In the genomic region with DNA sequence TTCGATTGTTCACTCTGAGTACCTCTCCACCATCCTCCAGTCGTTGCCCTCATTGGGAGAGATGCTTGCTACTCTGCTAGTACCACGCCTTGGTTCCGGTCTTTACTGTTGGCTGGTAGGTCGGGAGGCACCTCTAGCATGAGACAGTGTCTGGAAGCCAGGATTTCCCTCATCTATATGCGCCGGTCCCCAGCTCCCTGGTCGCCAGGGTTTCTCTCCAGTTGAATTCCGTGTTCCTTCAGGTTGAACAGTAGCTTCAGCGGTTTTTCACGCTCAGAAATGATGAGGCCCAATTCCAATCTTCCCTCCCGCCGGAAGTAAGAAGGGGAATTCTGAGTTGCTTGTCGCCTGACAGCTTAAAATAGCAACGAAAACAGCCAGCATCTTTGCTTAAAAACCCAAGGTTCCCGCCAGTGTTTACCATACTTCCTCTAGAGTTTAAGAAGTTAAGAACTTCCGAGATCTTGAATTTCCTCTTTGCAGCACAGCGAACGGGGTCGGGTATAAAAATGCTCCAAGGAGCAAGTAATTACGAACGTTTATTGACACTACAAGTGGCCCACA, we compare ENCODE assay signal across 1 cellular context.
TF ChIP-seq lines count a peak whose summit lies in the region.

No MANE protein-coding gene starts in this region.

TF ChIP-seq in GM12878, 131 proteins besides CTCF, POLR2A, EP300 and RAD21 (continued from another document and continues in another):
- TF ChIP-seq, protein P1, sequence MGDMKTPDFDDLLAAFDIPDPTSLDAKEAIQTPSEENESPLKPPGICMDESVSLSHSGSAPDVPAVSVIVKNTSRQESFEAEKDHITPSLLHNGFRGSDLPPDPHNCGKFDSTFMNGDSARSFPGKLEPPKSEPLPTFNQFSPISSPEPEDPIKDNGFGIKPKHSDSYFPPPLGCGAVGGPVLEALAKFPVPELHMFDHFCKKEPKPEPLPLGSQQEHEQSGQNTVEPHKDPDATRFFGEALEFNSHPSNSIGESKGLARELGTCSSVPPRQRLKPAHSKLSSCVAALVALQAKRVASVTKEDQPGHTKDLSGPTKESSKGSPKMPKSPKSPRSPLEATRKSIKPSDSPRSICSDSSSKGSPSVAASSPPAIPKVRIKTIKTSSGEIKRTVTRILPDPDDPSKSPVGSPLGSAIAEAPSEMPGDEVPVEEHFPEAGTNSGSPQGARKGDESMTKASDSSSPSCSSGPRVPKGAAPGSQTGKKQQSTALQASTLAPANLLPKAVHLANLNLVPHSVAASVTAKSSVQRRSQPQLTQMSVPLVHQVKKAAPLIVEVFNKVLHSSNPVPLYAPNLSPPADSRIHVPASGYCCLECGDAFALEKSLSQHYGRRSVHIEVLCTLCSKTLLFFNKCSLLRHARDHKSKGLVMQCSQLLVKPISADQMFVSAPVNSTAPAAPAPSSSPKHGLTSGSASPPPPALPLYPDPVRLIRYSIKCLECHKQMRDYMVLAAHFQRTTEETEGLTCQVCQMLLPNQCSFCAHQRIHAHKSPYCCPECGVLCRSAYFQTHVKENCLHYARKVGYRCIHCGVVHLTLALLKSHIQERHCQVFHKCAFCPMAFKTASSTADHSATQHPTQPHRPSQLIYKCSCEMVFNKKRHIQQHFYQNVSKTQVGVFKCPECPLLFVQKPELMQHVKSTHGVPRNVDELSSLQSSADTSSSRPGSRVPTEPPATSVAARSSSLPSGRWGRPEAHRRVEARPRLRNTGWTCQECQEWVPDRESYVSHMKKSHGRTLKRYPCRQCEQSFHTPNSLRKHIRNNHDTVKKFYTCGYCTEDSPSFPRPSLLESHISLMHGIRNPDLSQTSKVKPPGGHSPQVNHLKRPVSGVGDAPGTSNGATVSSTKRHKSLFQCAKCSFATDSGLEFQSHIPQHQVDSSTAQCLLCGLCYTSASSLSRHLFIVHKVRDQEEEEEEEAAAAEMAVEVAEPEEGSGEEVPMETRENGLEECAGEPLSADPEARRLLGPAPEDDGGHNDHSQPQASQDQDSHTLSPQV (IDR thresholded peaks at IDR 0.05) = no peak
- TF ChIP-seq CEBPB (IDR thresholded peaks at IDR 0.05; ENCODE audit: borderline replicate concordance in 1 of 2, low read depth in 2 of 2, low read length in 2 of 2) (no peak), TAF1 (IDR thresholded peaks at IDR 0.05; ENCODE audit: borderline replicate concordance, low read depth, low read length) (peak; percentile 44; the same call in 1 of the 2 replicates), RUNX3 (IDR thresholded peaks at IDR 0.05; ENCODE audit: low read length) (peak; percentile 38; the same call in 1 of the 2 replicates), BMI1 (IDR thresholded peaks at IDR 0.05; ENCODE audit: borderline replicate concordance) (no peak), TCF7 (IDR thresholded peaks at IDR 0.05; ENCODE audit: borderline replicate concordance) (no peak), PAX8 (IDR thresholded peaks at IDR 0.05) (no peak), JUNB (IDR thresholded peaks at IDR 0.05) (peak; percentile 10; the same call in 1 of the 2 replicates), ZNF207 (IDR thresholded peaks at IDR 0.05; ENCODE audit: borderline replicate concordance) (no peak), BRCA1 (IDR thresholded peaks at IDR 0.05; ENCODE audit: low read depth, low read length) (no peak), WRNIP1 (IDR thresholded peaks at IDR 0.05; ENCODE audit: borderline replicate concordance, low read depth, low read length) (peak; percentile 52; the same call in 1 of the 2 replicates), RELA (IDR thresholded peaks at IDR 0.05; ENCODE audit: borderline replicate concordance, partially characterized antibody) (peak; percentile 36), SREBF1 (IDR thresholded peaks at IDR 0.05; ENCODE audit: low read length) (no peak), MEF2A (IDR thresholded peaks at IDR 0.05; ENCODE audit: insufficient read depth, low read depth, low read length) (peak; percentile 82), MTA2 (IDR thresholded peaks at IDR 0.05; ENCODE audit: low read depth) (no peak), YY1 (IDR thresholded peaks at IDR 0.05; ENCODE audit: low read depth, low read length) (0 out of 2 replicates have a peak, but pooled peaks have one; percentile 32), FOXM1 (IDR thresholded peaks at IDR 0.05; ENCODE audit: low read depth, low read length) (no peak; the same call in 1 of the 2 replicates), FOS (IDR thresholded peaks at IDR 0.05; ENCODE audit: borderline replicate concordance, extremely low read depth, insufficient read length) (no peak), SMC3 (IDR thresholded peaks at IDR 0.05; ENCODE audit: borderline replicate concordance, low read length) (0 out of 2 replicates have a peak, but pooled peaks have one; percentile 14), MTA3 (IDR thresholded peaks at IDR 0.05; ENCODE audit: borderline replicate concordance, low read length) (no peak; the same call in 1 of the 2 replicates), ZNF384 (IDR thresholded peaks at IDR 0.05; ENCODE audit: borderline replicate concordance, low read depth, low read length) (no peak), TARDBP (IDR thresholded peaks at IDR 0.05; ENCODE audit: borderline replicate concordance) (no peak), FOXK2 (IDR thresholded peaks at IDR 0.05) (no peak), ZZZ3 (IDR thresholded peaks at IDR 0.05; ENCODE audit: control insufficient read depth, insufficient read length, low read depth) (no peak), ZNF24 (IDR thresholded peaks at IDR 0.05) (0 out of 2 replicates have a peak, but pooled peaks have one; percentile 8), RCOR1 (conservative IDR thresholded peaks at IDR 0.05; ENCODE audit: low read depth, low read length) (no peak), PML (IDR thresholded peaks at IDR 0.05; ENCODE audit: low read length) (peak; percentile 16; the same call in 1 of the 2 replicates), NRF1 (conservative IDR thresholded peaks at IDR 0.05; ENCODE audit: low read depth, low read length) (no peak), GABPA (IDR thresholded peaks at IDR 0.05; ENCODE audit: low read depth) (no peak)
- TF ChIP-seq, protein P2, sequence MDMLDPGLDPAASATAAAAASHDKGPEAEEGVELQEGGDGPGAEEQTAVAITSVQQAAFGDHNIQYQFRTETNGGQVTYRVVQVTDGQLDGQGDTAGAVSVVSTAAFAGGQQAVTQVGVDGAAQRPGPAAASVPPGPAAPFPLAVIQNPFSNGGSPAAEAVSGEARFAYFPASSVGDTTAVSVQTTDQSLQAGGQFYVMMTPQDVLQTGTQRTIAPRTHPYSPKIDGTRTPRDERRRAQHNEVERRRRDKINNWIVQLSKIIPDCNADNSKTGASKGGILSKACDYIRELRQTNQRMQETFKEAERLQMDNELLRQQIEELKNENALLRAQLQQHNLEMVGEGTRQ (IDR thresholded peaks at IDR 0.05; ENCODE audit: borderline replicate concordance, low read depth, low read length) = no peak
- TF ChIP-seq, protein P3, sequence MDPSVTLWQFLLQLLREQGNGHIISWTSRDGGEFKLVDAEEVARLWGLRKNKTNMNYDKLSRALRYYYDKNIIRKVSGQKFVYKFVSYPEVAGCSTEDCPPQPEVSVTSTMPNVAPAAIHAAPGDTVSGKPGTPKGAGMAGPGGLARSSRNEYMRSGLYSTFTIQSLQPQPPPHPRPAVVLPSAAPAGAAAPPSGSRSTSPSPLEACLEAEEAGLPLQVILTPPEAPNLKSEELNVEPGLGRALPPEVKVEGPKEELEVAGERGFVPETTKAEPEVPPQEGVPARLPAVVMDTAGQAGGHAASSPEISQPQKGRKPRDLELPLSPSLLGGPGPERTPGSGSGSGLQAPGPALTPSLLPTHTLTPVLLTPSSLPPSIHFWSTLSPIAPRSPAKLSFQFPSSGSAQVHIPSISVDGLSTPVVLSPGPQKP (IDR thresholded peaks at IDR 0.05; ENCODE audit: low read depth, low read length) = 0 out of 2 replicates have a peak, but pooled peaks have one; percentile 36
- TF ChIP-seq, protein P4, sequence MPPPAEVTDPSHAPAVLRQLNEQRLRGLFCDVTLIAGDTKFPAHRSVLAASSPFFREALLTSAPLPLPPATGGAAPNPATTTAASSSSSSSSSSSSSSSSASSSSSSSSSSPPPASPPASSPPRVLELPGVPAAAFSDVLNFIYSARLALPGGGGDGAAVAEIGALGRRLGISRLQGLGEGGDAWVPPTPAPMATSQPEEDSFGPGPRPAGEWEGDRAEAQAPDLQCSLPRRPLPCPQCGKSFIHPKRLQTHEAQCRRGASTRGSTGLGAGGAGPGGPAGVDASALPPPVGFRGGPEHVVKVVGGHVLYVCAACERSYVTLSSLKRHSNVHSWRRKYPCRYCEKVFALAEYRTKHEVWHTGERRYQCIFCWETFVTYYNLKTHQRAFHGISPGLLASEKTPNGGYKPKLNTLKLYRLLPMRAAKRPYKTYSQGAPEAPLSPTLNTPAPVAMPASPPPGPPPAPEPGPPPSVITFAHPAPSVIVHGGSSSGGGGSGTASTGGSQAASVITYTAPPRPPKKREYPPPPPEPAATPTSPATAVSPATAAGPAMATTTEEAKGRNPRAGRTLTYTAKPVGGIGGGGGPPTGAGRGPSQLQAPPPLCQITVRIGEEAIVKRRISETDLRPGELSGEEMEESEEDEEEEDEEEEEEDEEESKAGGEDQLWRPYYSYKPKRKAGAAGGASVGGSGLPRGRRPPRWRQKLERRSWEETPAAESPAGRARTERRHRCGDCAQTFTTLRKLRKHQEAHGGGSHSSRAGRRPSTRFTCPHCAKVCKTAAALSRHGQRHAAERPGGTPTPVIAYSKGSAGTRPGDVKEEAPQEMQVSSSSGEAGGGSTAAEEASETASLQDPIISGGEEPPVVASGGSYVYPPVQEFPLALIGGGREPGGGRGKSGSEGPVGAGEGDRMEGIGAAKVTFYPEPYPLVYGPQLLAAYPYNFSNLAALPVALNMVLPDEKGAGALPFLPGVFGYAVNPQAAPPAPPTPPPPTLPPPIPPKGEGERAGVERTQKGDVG (CRISPR knock-in tag; IDR thresholded peaks at IDR 0.05) = no peak
- TF ChIP-seq, protein P5, sequence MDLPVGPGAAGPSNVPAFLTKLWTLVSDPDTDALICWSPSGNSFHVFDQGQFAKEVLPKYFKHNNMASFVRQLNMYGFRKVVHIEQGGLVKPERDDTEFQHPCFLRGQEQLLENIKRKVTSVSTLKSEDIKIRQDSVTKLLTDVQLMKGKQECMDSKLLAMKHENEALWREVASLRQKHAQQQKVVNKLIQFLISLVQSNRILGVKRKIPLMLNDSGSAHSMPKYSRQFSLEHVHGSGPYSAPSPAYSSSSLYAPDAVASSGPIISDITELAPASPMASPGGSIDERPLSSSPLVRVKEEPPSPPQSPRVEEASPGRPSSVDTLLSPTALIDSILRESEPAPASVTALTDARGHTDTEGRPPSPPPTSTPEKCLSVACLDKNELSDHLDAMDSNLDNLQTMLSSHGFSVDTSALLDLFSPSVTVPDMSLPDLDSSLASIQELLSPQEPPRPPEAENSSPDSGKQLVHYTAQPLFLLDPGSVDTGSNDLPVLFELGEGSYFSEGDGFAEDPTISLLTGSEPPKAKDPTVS (IDR thresholded peaks at IDR 0.05; ENCODE audit: low read depth, low read length) = no peak
- TF ChIP-seq, protein P6, sequence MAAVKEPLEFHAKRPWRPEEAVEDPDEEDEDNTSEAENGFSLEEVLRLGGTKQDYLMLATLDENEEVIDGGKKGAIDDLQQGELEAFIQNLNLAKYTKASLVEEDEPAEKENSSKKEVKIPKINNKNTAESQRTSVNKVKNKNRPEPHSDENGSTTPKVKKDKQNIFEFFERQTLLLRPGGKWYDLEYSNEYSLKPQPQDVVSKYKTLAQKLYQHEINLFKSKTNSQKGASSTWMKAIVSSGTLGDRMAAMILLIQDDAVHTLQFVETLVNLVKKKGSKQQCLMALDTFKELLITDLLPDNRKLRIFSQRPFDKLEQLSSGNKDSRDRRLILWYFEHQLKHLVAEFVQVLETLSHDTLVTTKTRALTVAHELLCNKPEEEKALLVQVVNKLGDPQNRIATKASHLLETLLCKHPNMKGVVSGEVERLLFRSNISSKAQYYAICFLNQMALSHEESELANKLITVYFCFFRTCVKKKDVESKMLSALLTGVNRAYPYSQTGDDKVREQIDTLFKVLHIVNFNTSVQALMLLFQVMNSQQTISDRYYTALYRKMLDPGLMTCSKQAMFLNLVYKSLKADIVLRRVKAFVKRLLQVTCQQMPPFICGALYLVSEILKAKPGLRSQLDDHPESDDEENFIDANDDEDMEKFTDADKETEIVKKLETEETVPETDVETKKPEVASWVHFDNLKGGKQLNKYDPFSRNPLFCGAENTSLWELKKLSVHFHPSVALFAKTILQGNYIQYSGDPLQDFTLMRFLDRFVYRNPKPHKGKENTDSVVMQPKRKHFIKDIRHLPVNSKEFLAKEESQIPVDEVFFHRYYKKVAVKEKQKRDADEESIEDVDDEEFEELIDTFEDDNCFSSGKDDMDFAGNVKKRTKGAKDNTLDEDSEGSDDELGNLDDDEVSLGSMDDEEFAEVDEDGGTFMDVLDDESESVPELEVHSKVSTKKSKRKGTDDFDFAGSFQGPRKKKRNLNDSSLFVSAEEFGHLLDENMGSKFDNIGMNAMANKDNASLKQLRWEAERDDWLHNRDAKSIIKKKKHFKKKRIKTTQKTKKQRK (IDR thresholded peaks at IDR 0.05; ENCODE audit: low read depth, low read length) = no peak
- TF ChIP-seq, protein P7, sequence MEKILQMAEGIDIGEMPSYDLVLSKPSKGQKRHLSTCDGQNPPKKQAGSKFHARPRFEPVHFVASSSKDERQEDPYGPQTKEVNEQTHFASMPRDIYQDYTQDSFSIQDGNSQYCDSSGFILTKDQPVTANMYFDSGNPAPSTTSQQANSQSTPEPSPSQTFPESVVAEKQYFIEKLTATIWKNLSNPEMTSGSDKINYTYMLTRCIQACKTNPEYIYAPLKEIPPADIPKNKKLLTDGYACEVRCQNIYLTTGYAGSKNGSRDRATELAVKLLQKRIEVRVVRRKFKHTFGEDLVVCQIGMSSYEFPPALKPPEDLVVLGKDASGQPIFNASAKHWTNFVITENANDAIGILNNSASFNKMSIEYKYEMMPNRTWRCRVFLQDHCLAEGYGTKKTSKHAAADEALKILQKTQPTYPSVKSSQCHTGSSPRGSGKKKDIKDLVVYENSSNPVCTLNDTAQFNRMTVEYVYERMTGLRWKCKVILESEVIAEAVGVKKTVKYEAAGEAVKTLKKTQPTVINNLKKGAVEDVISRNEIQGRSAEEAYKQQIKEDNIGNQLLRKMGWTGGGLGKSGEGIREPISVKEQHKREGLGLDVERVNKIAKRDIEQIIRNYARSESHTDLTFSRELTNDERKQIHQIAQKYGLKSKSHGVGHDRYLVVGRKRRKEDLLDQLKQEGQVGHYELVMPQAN (conservative IDR thresholded peaks at IDR 0.05) = peak; percentile 61; the same call in 1 of the 2 replicates
- TF ChIP-seq, protein P8, sequence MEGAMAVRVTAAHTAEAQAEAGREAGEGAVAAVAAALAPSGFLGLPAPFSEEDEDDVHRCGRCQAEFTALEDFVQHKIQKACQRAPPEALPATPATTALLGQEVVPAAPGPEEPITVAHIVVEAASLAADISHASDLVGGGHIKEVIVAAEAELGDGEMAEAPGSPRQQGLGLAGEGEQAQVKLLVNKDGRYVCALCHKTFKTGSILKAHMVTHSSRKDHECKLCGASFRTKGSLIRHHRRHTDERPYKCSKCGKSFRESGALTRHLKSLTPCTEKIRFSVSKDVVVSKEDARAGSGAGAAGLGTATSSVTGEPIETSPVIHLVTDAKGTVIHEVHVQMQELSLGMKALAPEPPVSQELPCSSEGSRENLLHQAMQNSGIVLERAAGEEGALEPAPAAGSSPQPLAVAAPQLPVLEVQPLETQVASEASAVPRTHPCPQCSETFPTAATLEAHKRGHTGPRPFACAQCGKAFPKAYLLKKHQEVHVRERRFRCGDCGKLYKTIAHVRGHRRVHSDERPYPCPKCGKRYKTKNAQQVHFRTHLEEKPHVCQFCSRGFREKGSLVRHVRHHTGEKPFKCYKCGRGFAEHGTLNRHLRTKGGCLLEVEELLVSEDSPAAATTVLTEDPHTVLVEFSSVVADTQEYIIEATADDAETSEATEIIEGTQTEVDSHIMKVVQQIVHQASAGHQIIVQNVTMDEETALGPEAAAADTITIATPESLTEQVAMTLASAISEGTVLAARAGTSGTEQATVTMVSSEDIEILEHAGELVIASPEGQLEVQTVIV (IDR thresholded peaks at IDR 0.05; ENCODE audit: borderline replicate concordance, partially characterized antibody) = no peak
